14 cellular contexts compared by ENCODE assay signal in the genomic region with DNA sequence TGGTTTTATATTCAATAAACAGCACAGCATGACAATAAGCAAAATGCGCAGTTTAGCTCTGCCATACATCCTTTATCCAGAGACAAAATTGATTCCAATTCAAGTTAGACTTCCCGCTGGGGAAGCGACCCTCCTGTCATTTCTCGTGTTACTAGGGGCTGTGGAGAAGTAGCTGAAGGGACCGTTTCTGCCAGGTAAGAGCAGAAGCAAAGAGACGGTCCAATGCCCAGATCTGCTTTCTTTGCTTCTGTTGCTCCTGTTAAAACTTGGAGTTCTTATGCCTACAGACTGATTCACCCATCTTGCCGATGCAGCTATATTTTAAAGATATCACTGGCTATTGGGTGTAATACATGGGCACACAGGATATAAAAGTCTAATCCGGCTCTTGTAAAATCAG.
DNase-seq lines count a peak whose midpoint lies in the region; ATAC-seq and TF ChIP-seq lines count a peak whose summit lies in the region.
"Had no signal": no experiment of that assay in that cellular context is flagged by ENCODE, and none has a peak within 500 bp of the region (broad histone marks: within the 10 kb centered on the region; RNA-seq: fewer than 3 reads in every experiment).

No MANE protein-coding gene starts in this region.

- TF ChIP-seq CTCF in left ventricle myocardium inferior (IDR thresholded peaks at IDR 0.05; ENCODE audit: borderline replicate concordance) (no peak), heart left ventricle (IDR thresholded peaks at IDR 0.05) (no peak), nephron progenitor cell (IDR thresholded peaks at IDR 0.05) (no peak), tibial artery (IDR thresholded peaks at IDR 0.05) (no peak), HFFc6 (IDR thresholded peaks at IDR 0.05) (no peak)

- H3K27ac Mint-ChIP-seq in nephron progenitor cell (peak overlapping the region; percentile 11), HFFc6 (no peak overlapping the region)
- H3K27ac Mint-ChIP-seq in stimulated activated memory B cell treated with anti-CD40 and anti-IgM and Interleukin-4, amounts not matched to agents 10 μg/mL and 1 μg/mL and 100 μg/mL, for 72 hours: no peak overlapping the region
- H3K27ac Mint-ChIP-seq: CD8-positive, alpha-beta memory T cell had no signal

- WGBS in heart left ventricle, 4 donors: 81 to 85% (median 84%) methylated on average over 8 of the region's 8 CpGs

- no peaks in the 10 kb centered on the region for H3K36me3 Mint-ChIP-seq in nephron progenitor cell (ENCODE audit: low read depth)
- H3K36me3 Mint-ChIP-seq in stimulated activated memory B cell treated with anti-CD40 and anti-IgM and Interleukin-4, amounts not matched to agents 10 μg/mL and 1 μg/mL and 100 μg/mL, for 72 hours: no peaks in the 10 kb centered on the region
- no peaks in the 10 kb centered on the region for H3K36me3 Mint-ChIP-seq in HFFc6 (ENCODE audit: low read depth)
- H3K36me3 Mint-ChIP-seq: CD8-positive, alpha-beta memory T cell had no signal

- intact Hi-C loops in left ventricle myocardium inferior (cut with micrococcal nuclease) (no loop called here), heart left ventricle (cut with DNase I) (loop anchor here in 1 of 10 donors (10.0 kb wide), 1 partner anchor 153 kb away; a partner anchor contains a TSS), tibial artery (cut with DNase I; ENCODE audit: low total_unique reads) (no loop called here)

- H3K9me3 Mint-ChIP-seq in nephron progenitor cell: peaks cover 20% of the 10 kb centered on the region
- H3K9me3 Mint-ChIP-seq in stimulated activated memory B cell treated with anti-CD40 and anti-IgM and Interleukin-4, amounts not matched to agents 10 μg/mL and 1 μg/mL and 100 μg/mL, for 72 hours: peaks cover 4% of the 10 kb centered on the region
- no peaks in the 10 kb centered on the region for H3K9me3 Mint-ChIP-seq in HFFc6

- H3K4me3 Mint-ChIP-seq in nephron progenitor cell (no peak overlapping the region), HFFc6 (no peak overlapping the region)
- no peak overlapping the region for H3K4me3 Mint-ChIP-seq in stimulated activated memory B cell treated with anti-CD40 and anti-IgM and Interleukin-4, amounts not matched to agents 10 μg/mL and 1 μg/mL and 100 μg/mL, for 72 hours
- H3K4me3 Mint-ChIP-seq: CD8-positive, alpha-beta memory T cell had no signal

- H3K27me3 Mint-ChIP-seq in nephron progenitor cell (ENCODE audit: low read depth, poor library complexity) (no peaks in the 10 kb centered on the region), HFFc6 (ENCODE audit: insufficient read depth) (no peaks in the 10 kb centered on the region; the same call in 1 of the 2 replicates)
- H3K27me3 Mint-ChIP-seq in stimulated activated memory B cell treated with anti-CD40 and anti-IgM and Interleukin-4, amounts not matched to agents 10 μg/mL and 1 μg/mL and 100 μg/mL, for 72 hours: no peaks in the 10 kb centered on the region
- H3K27me3 Mint-ChIP-seq: CD8-positive, alpha-beta memory T cell had no signal

- ATAC-seq in heart left ventricle: no peak
- ATAC-seq in stimulated activated memory B cell treated with anti-CD40 and anti-IgM and Interleukin-4, amounts not matched to agents 10 μg/mL and 1 μg/mL and 100 μg/mL, for 72 hours: no peak
- ATAC-seq: HCT116 had no signal

- TF ChIP-seq POLR2A in heart left ventricle (IDR thresholded peaks at IDR 0.05): no peak

- H3K27ac ChIP-seq in left ventricle myocardium inferior (replicated peaks) (peak overlapping the region; percentile 68), heart left ventricle (no peak overlapping the region), tibial artery (peak overlapping the region; percentile 51 to 67)
- H3K27ac ChIP-seq: BLaER1 had no signal

- H3K4me1 ChIP-seq in left ventricle myocardium inferior (peaks cover 25% of the 10 kb centered on the region), heart left ventricle (peaks cover 0 to 29% (median 0%) of the 10 kb centered on the region in 12 donors), tibial artery (peaks cover 0 to 57% (median 7%) of the 10 kb centered on the region in 4 donors)
- H3K4me1 ChIP-seq: Caco-2 had no signal

- H3K4me3 ChIP-seq in left ventricle myocardium inferior (no peak overlapping the region), heart left ventricle (no peak overlapping the region), tibial artery (no peak overlapping the region)
- H3K4me3 ChIP-seq: BLaER1 had no signal

- peaks cover 24% of the 10 kb centered on the region for H3K4me1 Mint-ChIP-seq in nephron progenitor cell
- no peaks in the 10 kb centered on the region for H3K4me1 Mint-ChIP-seq in stimulated activated memory B cell treated with anti-CD40 and anti-IgM and Interleukin-4, amounts not matched to agents 10 μg/mL and 1 μg/mL and 100 μg/mL, for 72 hours
- peaks cover 9% of the 10 kb centered on the region; the same call in 1 of the 2 replicates for H3K4me1 Mint-ChIP-seq in HFFc6 (ENCODE audit: low read depth)
- H3K4me1 Mint-ChIP-seq: CD8-positive, alpha-beta memory T cell had no signal

- DNase-seq in left ventricle myocardium inferior: no peak
- DNase-seq in heart left ventricle: no peak
- no peak for DNase-seq in nephron progenitor cell
- DNase-seq in tibial artery: no peak
- DNase-seq in DMS53 (lab: John Stamatoyannopoulos, UW): no peak
- no peak for DNase-seq in HFFc6
- DNase-seq: 8988T; AML-193; Caco-2; CD8-positive, alpha-beta memory T cell; IMR-90 had no signal

- H3K27me3 ChIP-seq in left ventricle myocardium inferior (ENCODE audit: low read depth): no peaks in the 10 kb centered on the region
- H3K27me3 ChIP-seq in heart left ventricle: no peaks in the 10 kb centered on the region
- no peaks in the 10 kb centered on the region for H3K27me3 ChIP-seq in tibial artery
- H3K27me3 ChIP-seq: BLaER1 had no signal

- no peaks in the 10 kb centered on the region for H3K36me3 ChIP-seq in left ventricle myocardium inferior
- no peaks in the 10 kb centered on the region for H3K36me3 ChIP-seq in heart left ventricle
- no peaks in the 10 kb centered on the region for H3K36me3 ChIP-seq in tibial artery
- H3K36me3 ChIP-seq: BLaER1 had no signal

- H3K9me3 ChIP-seq in left ventricle myocardium inferior (replicated peaks) (peaks cover 21% of the 10 kb centered on the region), heart left ventricle (peaks cover 0 to 17% (median 10%) of the 10 kb centered on the region in 12 donors), tibial artery (peaks cover 0 to 8% (median 7%) of the 10 kb centered on the region in 3 donors)
- H3K9me3 ChIP-seq: Caco-2 had no signal

Comparison
In these comparisons a context has a peak if more than half of its experiments do, and no peak if none do; other contexts are left out.
1. H3K27ac ChIP-seq: peak in left ventricle myocardium inferior (single experiment) and tibial artery (2 of 2); none in heart left ventricle (0 of 12).